ENCODE assay signal across 8 cellular contexts in the genomic region with DNA sequence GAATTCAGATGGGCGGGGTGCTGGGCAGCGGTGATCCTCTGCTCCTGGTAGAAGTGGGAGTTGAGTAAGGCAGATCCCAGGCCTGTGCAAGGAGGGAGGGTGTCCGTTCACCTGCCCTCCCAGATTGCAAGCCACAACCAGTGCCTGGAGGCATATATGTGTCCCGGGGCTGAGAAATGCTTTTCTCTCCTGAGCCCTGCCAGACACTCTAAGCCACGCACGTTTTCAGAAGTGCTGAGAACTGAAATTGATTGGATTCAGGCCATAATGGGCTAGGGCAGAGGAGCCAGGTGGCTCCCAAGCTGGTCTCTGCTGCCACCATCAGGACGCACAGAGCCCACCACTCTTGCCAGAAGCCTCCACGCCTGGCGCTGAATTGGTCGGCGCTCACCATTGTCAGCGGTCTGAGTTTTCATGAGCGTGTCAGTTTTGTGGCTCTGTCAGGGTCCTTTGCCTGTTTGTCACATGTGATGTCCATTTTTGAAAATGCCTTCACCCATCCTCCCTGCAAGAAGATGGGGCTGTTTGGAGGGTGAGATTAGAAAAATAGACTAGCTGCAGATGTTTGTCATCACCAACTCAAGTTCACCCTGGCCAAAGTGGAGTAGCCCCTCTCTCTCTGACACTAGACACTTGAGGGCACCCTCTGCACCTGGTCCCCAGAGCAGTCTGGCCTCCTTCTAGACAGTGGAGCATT. TPM values are rescaled to one million over a fixed set of nuclear protein-coding genes. Genes with fewer than 3 reads are reported as not detected.
DNase-seq lines count a peak whose midpoint lies in the region; ATAC-seq and TF ChIP-seq lines count a peak whose summit lies in the region.

No MANE protein-coding gene starts in this region.

- H3K4me1 Mint-ChIP-seq in activated CD8-positive, alpha-beta memory T cell treated with anti-CD3 and anti-CD28 coated beads, Interleukin-2, amount 10 ng/mL, durations not matched to agents 7 days and 5 days, result no peaks in the 10 kb centered on the region
- H3K4me1 Mint-ChIP-seq in activated T-helper 2 cell treated with anti-CD3 and anti-CD28 coated beads, Interferon-gamma antibody, Interleukin-2, Interleukin-4, amounts not matched to agents 10 μg/mL and 5 μg/mL and 100 μg/mL, durations not matched to agents 14 hours and 24 hours and 36 hours (ENCODE audit: low read depth), result no peaks in the 10 kb centered on the region

- H3K27ac Mint-ChIP-seq in activated CD8-positive, alpha-beta memory T cell treated with anti-CD3 and anti-CD28 coated beads, Interleukin-2, amount 10 ng/mL, durations not matched to agents 7 days and 5 days, result no peak overlapping the region
- H3K27ac Mint-ChIP-seq in activated T-helper 2 cell treated with anti-CD3 and anti-CD28 coated beads, Interferon-gamma antibody, Interleukin-2, Interleukin-4, amounts not matched to agents 10 μg/mL and 5 μg/mL and 100 μg/mL, durations not matched to agents 14 hours and 24 hours and 36 hours, result no peak overlapping the region

- no peaks in the 10 kb centered on the region for H3K27me3 Mint-ChIP-seq in activated CD8-positive, alpha-beta memory T cell treated with anti-CD3 and anti-CD28 coated beads, Interleukin-2, amount 10 ng/mL, durations not matched to agents 7 days and 5 days
- peaks cover 6% of the 10 kb centered on the region for H3K27me3 Mint-ChIP-seq in activated T-helper 2 cell treated with anti-CD3 and anti-CD28 coated beads, Interferon-gamma antibody, Interleukin-2, Interleukin-4, amounts not matched to agents 10 μg/mL and 5 μg/mL and 100 μg/mL, durations not matched to agents 14 hours and 24 hours and 36 hours (ENCODE audit: low read depth)

- no peaks in the 10 kb centered on the region for H3K9me3 Mint-ChIP-seq in activated CD8-positive, alpha-beta memory T cell treated with anti-CD3 and anti-CD28 coated beads, Interleukin-2, amount 10 ng/mL, durations not matched to agents 7 days and 5 days (ENCODE audit: low read depth)
- no peaks in the 10 kb centered on the region for H3K9me3 Mint-ChIP-seq in activated T-helper 2 cell treated with anti-CD3 and anti-CD28 coated beads, Interferon-gamma antibody, Interleukin-2, Interleukin-4, amounts not matched to agents 10 μg/mL and 5 μg/mL and 100 μg/mL, durations not matched to agents 14 hours and 24 hours and 36 hours

- TF ChIP-seq CTCF in WERI-Rb-1 (IDR thresholded peaks at IDR 0.05; ENCODE audit: low read depth, low read length) (peak; percentile 98), foreskin fibroblast (IDR thresholded peaks at IDR 0.05; ENCODE audit: low read depth, low read length) (peak; percentile 73)

- no peaks in the 10 kb centered on the region for H3K9me3 ChIP-seq in WERI-Rb-1 (ENCODE audit: severe bottlenecking)

- H3K4me3 Mint-ChIP-seq in activated CD8-positive, alpha-beta memory T cell treated with anti-CD3 and anti-CD28 coated beads, Interleukin-2, amount 10 ng/mL, durations not matched to agents 7 days and 5 days, result no peak overlapping the region
- no peak overlapping the region for H3K4me3 Mint-ChIP-seq in activated T-helper 2 cell treated with anti-CD3 and anti-CD28 coated beads, Interferon-gamma antibody, Interleukin-2, Interleukin-4, amounts not matched to agents 10 μg/mL and 5 μg/mL and 100 μg/mL, durations not matched to agents 14 hours and 24 hours and 36 hours (ENCODE audit: low read depth)

- no peaks in the 10 kb centered on the region for H3K36me3 Mint-ChIP-seq in activated CD8-positive, alpha-beta memory T cell treated with anti-CD3 and anti-CD28 coated beads, Interleukin-2, amount 10 ng/mL, durations not matched to agents 7 days and 5 days
- H3K36me3 Mint-ChIP-seq in activated T-helper 2 cell treated with anti-CD3 and anti-CD28 coated beads, Interferon-gamma antibody, Interleukin-2, Interleukin-4, amounts not matched to agents 10 μg/mL and 5 μg/mL and 100 μg/mL, durations not matched to agents 14 hours and 24 hours and 36 hours (ENCODE audit: low read depth), result no peaks in the 10 kb centered on the region

- H3K27ac ChIP-seq in WERI-Rb-1, result no peak overlapping the region

- CTCF ChIA-PET in activated CD8-positive, alpha-beta memory T cell treated with anti-CD3 and anti-CD28 coated beads, Interleukin-2, amount 10 ng/mL, durations not matched to agents 7 days and 5 days (lab: Charles Lee), result interaction anchor here (1.3 to 1.6 kb wide), 2 partner anchors 11 to 658 kb away, joined by 4 to 5 read pairs; no protein-coding TSS in a partner anchor

- no peaks in the 10 kb centered on the region for H3K27me3 ChIP-seq in WERI-Rb-1 (ENCODE audit: insufficient read depth, low read depth, severe bottlenecking)

- intact Hi-C loops in activated T-helper 2 cell treated with anti-CD3 and anti-CD28 coated beads, Interferon-gamma antibody, Interleukin-2, Interleukin-4, amounts not matched to agents 10 μg/mL and 5 μg/mL and 100 μg/mL, durations not matched to agents 14 hours and 24 hours and 36 hours (cut with micrococcal nuclease), result loop anchor here (1.0 kb wide), 2 partner anchors 343 to 658 kb away; no protein-coding TSS in a partner anchor

- DNase-seq in activated CD8-positive, alpha-beta memory T cell treated with anti-CD3 and anti-CD28 coated beads, Interleukin-2, amount 10 ng/mL, durations not matched to agents 7 days and 5 days, result peak; percentile 48
- DNase-seq in activated CD8-positive, alpha-beta memory T cell treated with anti-CD3 and anti-CD28 coated beads, Interleukin-2, amount 50 U/mL, for 4 hours, result no peak
- peak; percentile 61 for DNase-seq in NCI-H2029 treated with DMSO at 0.1 percent for 48 hours (lab: John Stamatoyannopoulos, UW)
- peak; percentile 78 for DNase-seq in WERI-Rb-1
- DNase-seq in foreskin fibroblast, result peak; percentile 39 to 69
- peak; percentile 56 for DNase-seq in occipital lobe (lab: John Stamatoyannopoulos, UW)
- no peak for DNase-seq in activated T-helper 2 cell treated with anti-CD3 and anti-CD28 coated beads, Interferon-gamma antibody, Interleukin-2, Interleukin-4, amounts not matched to agents 10 μg/mL and 5 μg/mL and 100 μg/mL, durations not matched to agents 14 hours and 24 hours and 36 hours (ENCODE audit: low spot score)

- no peak overlapping the region for H3K4me3 ChIP-seq in WERI-Rb-1 (ENCODE audit: low read depth, low read length)
- H3K4me3 ChIP-seq in foreskin fibroblast (ENCODE audit: low read depth in 1 of 2, low read length in 2 of 2), result no peak overlapping the region

- H3K36me3 ChIP-seq in WERI-Rb-1, result no peaks in the 10 kb centered on the region

- ATAC-seq in activated CD8-positive, alpha-beta memory T cell treated with anti-CD3 and anti-CD28 coated beads, Interleukin-2, amount 10 ng/mL, durations not matched to agents 7 days and 5 days, result peak; percentile 72
- ATAC-seq in HG02884 (IDR thresholded peaks at IDR 0.05; ENCODE audit: unreplicated experiment), result peak; percentile 76

RNA-seq across cellular contexts. Expression of gene BFSP2, which starts 15.4 kb away (rescaled TPM):
- 1 to 10 TPM; 1.2 to 2.1 TPM for total RNA-seq in activated CD8-positive, alpha-beta memory T cell treated with anti-CD3 and anti-CD28 coated beads, Interleukin-2, amount 10 ng/mL, durations not matched to agents 7 days and 5 days
- total RNA-seq in occipital lobe, result 1.1 TPM
- total RNA-seq in activated T-helper 2 cell treated with anti-CD3 and anti-CD28 coated beads, Interferon-gamma antibody, Interleukin-2, Interleukin-4, amounts not matched to agents 10 μg/mL and 5 μg/mL and 100 μg/mL, durations not matched to agents 14 hours and 24 hours and 36 hours, result not detected in 2 replicates

Comparison
In these comparisons a context has a peak if more than half of its experiments do, and no peak if none do; other contexts are left out.
1. DNase-seq: peak in activated CD8-positive, alpha-beta memory T cell treated with anti-CD3 and anti-CD28 coated beads, Interleukin-2, amount 10 ng/mL, durations not matched to agents 7 days and 5 days (single experiment), NCI-H2029 treated with DMSO at 0.1 percent for 48 hours (single experiment), WERI-Rb-1 (single experiment), foreskin fibroblast (2 of 2) and occipital lobe (single experiment); none in activated CD8-positive, alpha-beta memory T cell treated with anti-CD3 and anti-CD28 coated beads, Interleukin-2, amount 50 U/mL, for 4 hours (single experiment) and activated T-helper 2 cell treated with anti-CD3 and anti-CD28 coated beads, Interferon-gamma antibody, Interleukin-2, Interleukin-4, amounts not matched to agents 10 μg/mL and 5 μg/mL and 100 μg/mL, durations not matched to agents 14 hours and 24 hours and 36 hours (single experiment).